17 cellular contexts compared by ENCODE assay signal in genomic region chr16:59899940-59900339, GRCh38.
"Had no signal": no experiment of that assay in that cellular context is flagged by ENCODE, and none has a peak within 500 bp of the region (broad histone marks: within the 10 kb centered on the region; RNA-seq: fewer than 3 reads in every experiment).

No MANE protein-coding gene starts in this region.

- H3K27ac Mint-ChIP-seq: activated T-helper 2 cell treated with anti-CD3 and anti-CD28 coated beads, Interferon-gamma antibody, Interleukin-2, Interleukin-4, amounts not matched to agents 10 μg/mL and 5 μg/mL and 100 μg/mL, durations not matched to agents 14 hours and 24 hours and 36 hours; type B pancreatic cell had no signal

- H3K36me3 Mint-ChIP-seq: type B pancreatic cell had no signal

- H3K27me3 ChIP-seq: adrenal gland, hepatocyte, pancreas, suprapubic skin had no signal

- DNase-seq: activated CD4-positive, alpha-beta T cell treated with anti-CD3 and anti-CD28 coated beads, Interleukin-2, amount 50 U/mL, for 1 hour; activated CD4-positive, CD25-positive, alpha-beta regulatory T cell; activated naive CD4-positive, alpha-beta T cell treated with anti-CD3 and anti-CD28 coated beads, Interleukin-2, amount 50 U/mL, for 16 hours; adrenal gland; caudate nucleus; effector CD8-positive, alpha-beta T cell; left ventricle myocardium superior; pancreas; stimulated activated CD4-positive, alpha-beta T cell treated with anti-CD3 and anti-CD28 coated beads, Interleukin-12 subunit alpha, Interleukin-12 subunit beta, amount 100 ng/mL, for 4 hours; stimulated activated CD8-positive, alpha-beta memory T cell treated with anti-CD3 and anti-CD28 coated beads, Interleukin-4, amount 100 ng/mL, for 48 hours; stimulated activated naive CD8-positive, alpha-beta T cell treated with anti-CD3 and anti-CD28 coated beads, Interleukin-15, Interleukin-2, amounts not matched to agents 100 U/mL and 50 U/mL, for 24 hours had no signal

- H3K27ac ChIP-seq: adrenal gland, coronary artery, epithelial cell of prostate, hepatocyte, pancreas, suprapubic skin had no signal

- H3K4me3 ChIP-seq: adrenal gland, coronary artery, hepatocyte, pancreas, suprapubic skin had no signal

- H3K36me3 ChIP-seq: adrenal gland, pancreas, suprapubic skin had no signal

- H3K4me3 Mint-ChIP-seq: type B pancreatic cell had no signal

- H3K9me3 ChIP-seq: adrenal gland, pancreas, suprapubic skin had no signal

- ATAC-seq: left ventricle myocardium superior; pancreas; stimulated activated naive CD8-positive, alpha-beta T cell treated with anti-CD3 and anti-CD28 coated beads, Interleukin-15, Interleukin-2, amounts not matched to agents 100 U/mL and 50 U/mL, for 24 hours had no signal

- H3K4me1 ChIP-seq: adrenal gland, pancreas, suprapubic skin had no signal
